Comparison of ENCODE assay signal across 8 cellular contexts in genomic region chr14:94001501-94002396, GRCh38. TPM values are rescaled to one million over a fixed set of nuclear protein-coding genes. Genes with fewer than 3 reads are reported as not detected.
DNase-seq lines count a peak whose midpoint lies in the region; ATAC-seq, FAIRE-seq and TF ChIP-seq lines count a peak whose summit lies in the region.

No MANE protein-coding gene starts in this region.

- no peak for FAIRE-seq in urothelium cell line (lab: Jason Lieb, UNC)

- no peaks in the 10 kb centered on the region for H3K27me3 ChIP-seq in SJCRH30

- peaks cover 8% of the 10 kb centered on the region for H3K4me1 ChIP-seq in SJCRH30

- H3K36me3 ChIP-seq in SJCRH30 = no peaks in the 10 kb centered on the region

- H3K27ac ChIP-seq in C4-2B (no peak overlapping the region), SJCRH30 (no peak overlapping the region)

- intact Hi-C loops in posterior cingulate gyrus (cut with DNase I) = loop anchor here (1.0 kb wide), 1 partner anchor 62 kb away; no protein-coding TSS in a partner anchor

- ATAC-seq in GM19452 (IDR thresholded peaks at IDR 0.05; ENCODE audit: unreplicated experiment) = peak; percentile 68

- DNase-seq in SJCRH30 (peak; percentile 51 to 78), glomerular endothelial cell (ENCODE audit: extremely low read depth, low read depth, low spot score) (peak; percentile 18), posterior cingulate gyrus (peak in 9 of 10 donors; percentile 43 to 95 (median 64)), urothelium cell line (ENCODE audit: low spot score) (peak; percentile 64)
- peak; percentile 65 for DNase-seq in activated naive CD4-positive, alpha-beta T cell treated with Interleukin-2 at 50 U/mL for 16 hours

- H3K4me3 ChIP-seq in SJCRH30 = no peak overlapping the region

- TF ChIP-seq CTCF in C4-2B (conservative IDR thresholded peaks at IDR 0.05) (peak; percentile 97), LNCAP (IDR thresholded peaks at IDR 0.05) (peak; percentile 98)

- H3K9me3 ChIP-seq in SJCRH30 (replicated peaks) = no peaks in the 10 kb centered on the region

RNA-seq across cellular contexts. Expression of gene CCDC197, which starts 4.6 kb away (rescaled TPM):
- not detected in 2 replicates for total RNA-seq in SJCRH30 (2014; rRNA removed; shearing (Covaris generic))
- not detected in 2 replicates for total RNA-seq in glomerular endothelial cell

RNA-seq across cellular contexts. Expression of gene OTUB2, which starts 24.4 kb away (rescaled TPM):
- 0.51 and 0.55 TPM in 2 replicates for total RNA-seq in SJCRH30 (2014; rRNA removed; shearing (Covaris generic))
- 5.7 and 8.2 TPM in 2 replicates for total RNA-seq in glomerular endothelial cell

RNA-seq across cellular contexts. Expression of gene ASB2, which starts 25.4 kb away (rescaled TPM):
- total RNA-seq in SJCRH30 (2014; rRNA removed; shearing (Covaris generic)) = 2.3 and 2.4 TPM in 2 replicates
- total RNA-seq in glomerular endothelial cell = 0.35 and 0.58 TPM in 2 replicates
